ENCODE assay signal across 15 cellular contexts in the genomic region with DNA sequence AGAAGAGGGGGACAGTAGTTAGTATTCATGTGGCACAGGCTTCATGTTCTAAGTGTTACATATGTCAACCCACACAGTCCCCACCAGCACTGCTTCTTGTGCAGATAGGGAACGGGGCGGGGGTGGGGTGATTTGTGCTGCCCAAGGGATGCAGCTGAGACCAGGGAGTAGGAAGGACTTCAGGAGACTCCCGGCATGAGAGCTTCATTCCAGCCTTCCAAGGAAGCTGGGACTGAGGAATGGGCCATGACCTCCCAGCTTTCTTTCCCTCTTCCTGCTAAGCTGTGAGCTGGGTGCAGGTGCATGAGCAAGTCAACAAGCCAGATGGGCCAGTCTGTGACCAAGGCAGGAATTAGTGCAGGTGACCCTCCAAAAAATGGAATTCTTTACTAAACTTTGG.
"Had no signal": no experiment of that assay in that cellular context is flagged by ENCODE, and none has a peak within 500 bp of the region (broad histone marks: within the 10 kb centered on the region; RNA-seq: fewer than 3 reads in every experiment).

No MANE protein-coding gene starts in this region.

- DNase-seq: activated CD4-positive, alpha-beta T cell treated with anti-CD3 and anti-CD28 coated beads, Interleukin-2, amount 50 U/mL, for 1 hour; activated CD4-positive, CD25-positive, alpha-beta regulatory T cell treated with anti-CD3 and anti-CD28 coated beads, Interleukin-2, amount 50 U/mL, for 72 hours; activated CD8-positive, alpha-beta memory T cell treated with anti-CD3 and anti-CD28 coated beads, Interleukin-2, amount 50 U/mL, for 4 hours; activated T-cell treated with anti-CD3 and anti-CD28 coated beads, Interleukin-2, amount 50 U/mL, for 48 hours; adrenal gland; cerebellar nuclear complex; cortex of kidney; effector CD4-positive, alpha-beta T cell; lower lobe of right lung; stimulated activated CD8-positive, alpha-beta memory T cell treated with anti-CD3 and anti-CD28 coated beads, Interleukin-4, amount 100 ng/mL, for 48 hours; stimulated activated naive CD4-positive, alpha-beta T cell; upper lobe of right lung had no signal

- H3K9me3 ChIP-seq: adrenal gland, breast epithelium, esophagus muscularis mucosa, lower lobe of right lung, upper lobe of right lung had no signal

- H3K4me3 ChIP-seq: adrenal gland, breast epithelium, esophagus muscularis mucosa, lower lobe of right lung, upper lobe of right lung had no signal

- H3K36me3 ChIP-seq: adrenal gland, breast epithelium, esophagus muscularis mucosa, lower lobe of right lung, upper lobe of right lung had no signal

- H3K4me1 ChIP-seq: adrenal gland, breast epithelium, esophagus muscularis mucosa, upper lobe of right lung had no signal

- ATAC-seq: activated naive CD4-positive, alpha-beta T cell treated with anti-CD3 and anti-CD28 coated beads, Interleukin-2, amount 50 U/mL, for 72 hours; lower lobe of right lung; upper lobe of right lung had no signal

- H3K27ac ChIP-seq: adrenal gland, breast epithelium, esophagus muscularis mucosa, lower lobe of right lung, upper lobe of right lung had no signal

- H3K27me3 ChIP-seq: adrenal gland, breast epithelium, esophagus muscularis mucosa, upper lobe of right lung had no signal
